In genomic region chr1:20057886-20058420, GRCh38 we compare ENCODE assay signal across 27 cellular contexts. TPM values are rescaled to one million over a fixed set of nuclear protein-coding genes. Genes with fewer than 3 reads are reported as not detected.
DNase-seq lines count a peak whose midpoint lies in the region; ATAC-seq and TF ChIP-seq lines count a peak whose summit lies in the region.
"Had no signal": no experiment of that assay in that cellular context is flagged by ENCODE, and none has a peak within 500 bp of the region (broad histone marks: within the 10 kb centered on the region; RNA-seq: fewer than 3 reads in every experiment).

No MANE protein-coding gene starts in this region.

- 73% methylated on average over 3 of the region's 5 CpGs for WGBS in mesenchymal stem cell

- peak overlapping the region; percentile 34 for H3K9ac ChIP-seq in mesenchymal stem cell (ENCODE audit: low read length)

- H4K91ac ChIP-seq in mesenchymal stem cell (ENCODE audit: low read length), result no peak overlapping the region

- H2BK15ac ChIP-seq in mesenchymal stem cell (ENCODE audit: low read depth, poor library complexity, severe bottlenecking), result no peak overlapping the region

- H3K4me3 Mint-ChIP-seq in natural killer cell, result peak overlapping the region; percentile 25
- no peak overlapping the region for H3K4me3 Mint-ChIP-seq in natural killer cell treated with Interleukin-12 subunit alpha and Interleukin-12 subunit beta and Interleukin-15 and Interleukin-18, amount 100 ng/mL, for 72 hours
- H3K4me3 Mint-ChIP-seq: activated CD8-positive, alpha-beta T cell treated with anti-CD3 and anti-CD28 coated beads, Interleukin-2, amount 10 ng/mL, durations not matched to agents 7 days and 5 days; H9; neural crest cell; T-helper 2 cell treated with Interferon-gamma antibody and Interleukin-4, amounts not matched to agents 5 μg/mL and 100 μg/mL, for 36 hours had no signal

- TF ChIP-seq POLR2A in Peyer's patch (IDR thresholded peaks at IDR 0.05) (no peak), vagina (IDR thresholded peaks at IDR 0.05) (no peak)

- H3K79me1 ChIP-seq in mesenchymal stem cell (replicated peaks; ENCODE audit: low read length, poor library complexity, severe bottlenecking), result no peaks in the 10 kb centered on the region

- peaks cover 0 to 21% of the 10 kb centered on the region in 2 donors for H3K27me3 Mint-ChIP-seq in natural killer cell (ENCODE audit: low read depth in 2 of 2)
- H3K27me3 Mint-ChIP-seq in natural killer cell treated with Interleukin-12 subunit alpha and Interleukin-12 subunit beta and Interleukin-15 and Interleukin-18, amount 100 ng/mL, for 72 hours, result peaks cover 7 to 10% of the 10 kb centered on the region in 2 donors

- no peak overlapping the region for H3K23ac ChIP-seq in mesenchymal stem cell (ENCODE audit: low read length in 2 of 2)

- H2AK5ac ChIP-seq in mesenchymal stem cell (ENCODE audit: low read length, severe bottlenecking), result no peak overlapping the region

- H3K4me1 ChIP-seq in mesenchymal stem cell (ENCODE audit: control insufficient read depth, insufficient read depth, low read depth, low read length) (no peaks in the 10 kb centered on the region), Peyer's patch (peaks cover 0 to 9% (median 0%) of the 10 kb centered on the region in 4 donors), vagina (no peaks in the 10 kb centered on the region)
- H3K4me1 ChIP-seq: pancreas had no signal

- no peak overlapping the region for H3K4ac ChIP-seq in mesenchymal stem cell (ENCODE audit: low read depth in 1 of 2, low read length in 2 of 2)

- ATAC-seq in natural killer cell (no peak), HG03045 (IDR thresholded peaks at IDR 0.05; ENCODE audit: unreplicated experiment) (no peak), GM18867 (IDR thresholded peaks at IDR 0.05; ENCODE audit: unreplicated experiment) (no peak)
- no peak for ATAC-seq in natural killer cell treated with Interleukin-12 subunit alpha and Interleukin-12 subunit beta and Interleukin-15 and Interleukin-18, amount 100 ng/mL, for 72 hours

- H3K18ac ChIP-seq in mesenchymal stem cell (ENCODE audit: low read depth in 1 of 2, low read length in 2 of 2), result no peak overlapping the region

- H3K27ac Mint-ChIP-seq in natural killer cell, result peak overlapping the region; percentile 55 to 65
- H3K27ac Mint-ChIP-seq in natural killer cell treated with Interleukin-12 subunit alpha and Interleukin-12 subunit beta and Interleukin-15 and Interleukin-18, amount 100 ng/mL, for 72 hours, result peak overlapping the region in 1 of 2 donors; percentile 24
- H3K27ac Mint-ChIP-seq: activated CD8-positive, alpha-beta T cell treated with anti-CD3 and anti-CD28 coated beads, Interleukin-2, amount 10 ng/mL, durations not matched to agents 7 days and 5 days; activated T-helper 2 cell treated with anti-CD3 and anti-CD28 coated beads, Interferon-gamma antibody, Interleukin-2, Interleukin-4, amounts not matched to agents 10 μg/mL and 5 μg/mL and 100 μg/mL, durations not matched to agents 14 hours and 24 hours and 36 hours; H9; T-helper 2 cell treated with Interferon-gamma antibody and Interleukin-4, amounts not matched to agents 5 μg/mL and 100 μg/mL, for 36 hours had no signal

- peaks cover 42 to 51% of the 10 kb centered on the region in 2 donors for H3K4me1 Mint-ChIP-seq in natural killer cell
- peaks cover 30 to 40% of the 10 kb centered on the region in 2 donors for H3K4me1 Mint-ChIP-seq in natural killer cell treated with Interleukin-12 subunit alpha and Interleukin-12 subunit beta and Interleukin-15 and Interleukin-18, amount 100 ng/mL, for 72 hours (ENCODE audit: low read depth in 2 of 2)
- H3K4me1 Mint-ChIP-seq: H9 had no signal

- TF ChIP-seq CTCF in natural killer cell (IDR thresholded peaks at IDR 0.05) (no peak), choroid plexus epithelial cell (conservative IDR thresholded peaks at IDR 0.05; ENCODE audit: low read depth, low read length) (no peak), Peyer's patch (IDR thresholded peaks at IDR 0.05) (no peak), vagina (IDR thresholded peaks at IDR 0.05) (no peak)

- no peak overlapping the region for H3K4me3 ChIP-seq in choroid plexus epithelial cell (ENCODE audit: low read depth, low read length)
- H3K4me3 ChIP-seq in mesenchymal stem cell (ENCODE audit: insufficient read depth in 1 of 2, low read depth in 1 of 2, low read length in 2 of 2), result no peak overlapping the region
- H3K4me3 ChIP-seq in Peyer's patch, result no peak overlapping the region
- no peak overlapping the region for H3K4me3 ChIP-seq in vagina
- H3K4me3 ChIP-seq: GM12878, lower lobe of right lung, pancreas, PC-9, spleen, testis had no signal

- H2BK12ac ChIP-seq in mesenchymal stem cell (ENCODE audit: low read length in 2 of 2), result no peak overlapping the region

- H2BK120ac ChIP-seq in mesenchymal stem cell (ENCODE audit: low read depth, low read length), result no peak overlapping the region

- H3K27me3 ChIP-seq in mesenchymal stem cell (ENCODE audit: control insufficient read depth in 1 of 2, insufficient read depth in 1 of 2, low read length in 2 of 2) (no peaks in the 10 kb centered on the region), Peyer's patch (no peaks in the 10 kb centered on the region), vagina (no peaks in the 10 kb centered on the region)
- H3K27me3 ChIP-seq: pancreas, spleen, testis had no signal

- no peak overlapping the region for H3K14ac ChIP-seq in mesenchymal stem cell (ENCODE audit: low read length in 2 of 2)

- H3K36me3 ChIP-seq in mesenchymal stem cell (ENCODE audit: control insufficient read depth in 1 of 2, insufficient read depth in 2 of 2, low read depth in 1 of 2, low read length in 2 of 2), result no peaks in the 10 kb centered on the region
- no peaks in the 10 kb centered on the region for H3K36me3 ChIP-seq in Peyer's patch
- H3K36me3 ChIP-seq in vagina, result no peaks in the 10 kb centered on the region
- H3K36me3 ChIP-seq: lower lobe of right lung, pancreas, spleen had no signal

- H3K9me3 ChIP-seq in mesenchymal stem cell (ENCODE audit: control insufficient read depth, low read length), result no peaks in the 10 kb centered on the region
- no peaks in the 10 kb centered on the region for H3K9me3 ChIP-seq in Peyer's patch
- no peaks in the 10 kb centered on the region for H3K9me3 ChIP-seq in vagina
- H3K9me3 ChIP-seq: lower lobe of right lung, pancreas, testis had no signal

- DNase-seq in natural killer cell (no peak), choroid plexus epithelial cell (ENCODE audit: low read depth) (peak; percentile 9), mesenchymal stem cell (no peak), Peyer's patch (no peak), vagina (ENCODE audit: extremely low spot score in 2 of 2) (no peak)
- DNase-seq in natural killer cell treated with Interleukin-12 subunit alpha and Interleukin-12 subunit beta and Interleukin-15 and Interleukin-18, amount 100 ng/mL, for 72 hours (ENCODE audit: low spot score), result no peak
- DNase-seq: glutamatergic neuron, H9, lower lobe of right lung, NCI-H1105 treated with DMSO at 0.1 percent for 48 hours, NCI-H1930, NCI-H524 treated with DMSO at 0.1 percent for 48 hours, pancreas, SHP77, spleen, testis had no signal

- no peak overlapping the region for H2AFZ ChIP-seq in mesenchymal stem cell (ENCODE audit: low read depth, low read length)
- H2AFZ ChIP-seq: PC-9 had no signal

- no peaks in the 10 kb centered on the region for H3K9me3 Mint-ChIP-seq in natural killer cell
- H3K9me3 Mint-ChIP-seq in natural killer cell treated with Interleukin-12 subunit alpha and Interleukin-12 subunit beta and Interleukin-15 and Interleukin-18, amount 100 ng/mL, for 72 hours, result peaks cover under 1% of the 10 kb centered on the region

- H3K4me2 ChIP-seq in mesenchymal stem cell (ENCODE audit: low read length, poor library complexity, severe bottlenecking), result no peak overlapping the region
- H3K4me2 ChIP-seq: PC-9 had no signal

- no peak overlapping the region for H3K27ac ChIP-seq in mesenchymal stem cell (ENCODE audit: low read length, poor library complexity, severe bottlenecking)
- H3K27ac ChIP-seq in Peyer's patch, result no peak overlapping the region
- no peak overlapping the region for H3K27ac ChIP-seq in vagina
- H3K27ac ChIP-seq: HL-60, lower lobe of right lung, pancreas, PC-9, testis had no signal

- H4K8ac ChIP-seq in mesenchymal stem cell (ENCODE audit: low read length), result no peak overlapping the region

- no peaks in the 10 kb centered on the region for H3K36me3 Mint-ChIP-seq in natural killer cell
- peaks cover under 1% of the 10 kb centered on the region for H3K36me3 Mint-ChIP-seq in natural killer cell treated with Interleukin-12 subunit alpha and Interleukin-12 subunit beta and Interleukin-15 and Interleukin-18, amount 100 ng/mL, for 72 hours

- intact Hi-C loops in natural killer cell (cut with micrococcal nuclease) (no loop called here), vagina (cut with DNase I) (no loop called here)

- H2BK5ac ChIP-seq in mesenchymal stem cell (ENCODE audit: low read depth, low read length, poor library complexity, severe bottlenecking), result no peak overlapping the region

RNA-seq across cellular contexts. Expression of gene PLA2G5, which starts 12.0 kb away (rescaled TPM):
- total RNA-seq in natural killer cell, result not detected
- total RNA-seq in natural killer cell treated with Interleukin-12 subunit alpha and Interleukin-12 subunit beta and Interleukin-15 and Interleukin-18, amount 100 ng/mL, for 72 hours, result not detected
- polyA plus RNA-seq in mesenchymal stem cell (2013, experiment 1 of 2), result not detected
- not detected for polyA plus RNA-seq in mesenchymal stem cell (2013, experiment 2 of 2)
- total RNA-seq in Peyer's patch, result 1 to 10 TPM in 3 of 4 donors, not detected in 1; 1.5 to 5.0 (median 1.9) TPM
- total RNA-seq in vagina, result 2.7 TPM
- total RNA-seq: activated CD8-positive, alpha-beta T cell treated with anti-CD3 and anti-CD28 coated beads, Interleukin-2, amount 10 ng/mL, durations not matched to agents 7 days and 5 days; activated T-helper 2 cell treated with anti-CD3 and anti-CD28 coated beads, Interferon-gamma antibody, Interleukin-2, Interleukin-4, amounts not matched to agents 10 μg/mL and 5 μg/mL and 100 μg/mL, durations not matched to agents 14 hours and 24 hours and 36 hours; CD8-positive, alpha-beta memory T cell; chondrocyte; H9; neural crest cell; PC-9 had no signal
- polyA plus RNA-seq: CD8-positive, alpha-beta memory T cell had no signal
